In the genomic region with DNA sequence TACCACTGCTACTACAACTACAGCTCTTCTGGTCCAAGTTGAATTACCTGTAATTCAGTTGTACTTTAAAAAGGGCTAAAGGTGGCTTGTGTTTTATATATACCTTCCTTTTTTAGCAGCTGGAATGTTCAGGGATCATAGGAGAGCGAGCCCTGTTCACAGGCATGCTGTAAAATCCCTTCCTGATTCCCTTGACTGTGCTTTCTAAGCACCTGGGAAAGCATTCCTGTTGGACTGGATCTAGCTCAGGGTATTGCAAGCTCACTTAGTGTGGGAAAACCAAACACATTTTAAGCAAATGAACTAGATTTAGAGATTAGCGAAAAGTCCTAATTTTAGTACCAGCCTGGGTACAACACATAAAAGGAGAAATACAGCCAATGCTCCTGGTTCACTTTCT, we compare ENCODE assay signal across 18 cellular contexts. TPM values are rescaled to one million over a fixed set of nuclear protein-coding genes. Genes with fewer than 3 reads are reported as not detected.
DNase-seq lines count a peak whose midpoint lies in the region; ATAC-seq and TF ChIP-seq lines count a peak whose summit lies in the region.
"Had no signal": no experiment of that assay in that cellular context is flagged by ENCODE, and none has a peak within 500 bp of the region (broad histone marks: within the 10 kb centered on the region; RNA-seq: fewer than 3 reads in every experiment).

No MANE protein-coding gene starts in this region.

- TF ChIP-seq CTCF in natural killer cell (IDR thresholded peaks at IDR 0.05), result no peak

- H3K36me3 Mint-ChIP-seq in natural killer cell, result no peaks in the 10 kb centered on the region
- H3K36me3 Mint-ChIP-seq in natural killer cell treated with Interleukin-12 subunit alpha and Interleukin-12 subunit beta and Interleukin-15 and Interleukin-18, amount 100 ng/mL, for 72 hours, result peaks cover 12% of the 10 kb centered on the region
- H3K36me3 Mint-ChIP-seq in effector memory CD8-positive, alpha-beta T cell (ENCODE audit: insufficient read depth), result peaks cover 21% of the 10 kb centered on the region
- peaks cover 20 to 36% (median 32%) of the 10 kb centered on the region in 5 donors for H3K36me3 Mint-ChIP-seq in naive thymus-derived CD4-positive, alpha-beta T cell

- H3K9me3 Mint-ChIP-seq in natural killer cell, result no peaks in the 10 kb centered on the region
- no peaks in the 10 kb centered on the region for H3K9me3 Mint-ChIP-seq in natural killer cell treated with Interleukin-12 subunit alpha and Interleukin-12 subunit beta and Interleukin-15 and Interleukin-18, amount 100 ng/mL, for 72 hours
- H3K9me3 Mint-ChIP-seq in effector memory CD8-positive, alpha-beta T cell, result no peaks in the 10 kb centered on the region
- peaks cover 0 to 15% (median 0%) of the 10 kb centered on the region in 11 donors for H3K9me3 Mint-ChIP-seq in naive thymus-derived CD4-positive, alpha-beta T cell

- no peaks in the 10 kb centered on the region for H3K27me3 ChIP-seq in naive thymus-derived CD4-positive, alpha-beta T cell (ENCODE audit: control insufficient read depth in 2 of 2, insufficient read depth in 2 of 2, low read length in 2 of 2)

- H3K4me1 Mint-ChIP-seq in natural killer cell, result peaks cover 18 to 38% of the 10 kb centered on the region in 2 donors
- peaks cover 20 to 21% of the 10 kb centered on the region in 2 donors for H3K4me1 Mint-ChIP-seq in natural killer cell treated with Interleukin-12 subunit alpha and Interleukin-12 subunit beta and Interleukin-15 and Interleukin-18, amount 100 ng/mL, for 72 hours (ENCODE audit: low read depth in 2 of 2)
- peaks cover 8 to 19% of the 10 kb centered on the region in 2 donors for H3K4me1 Mint-ChIP-seq in effector memory CD8-positive, alpha-beta T cell (ENCODE audit: low read depth in 2 of 2)
- peaks cover 4 to 47% (median 39%) of the 10 kb centered on the region in 7 donors for H3K4me1 Mint-ChIP-seq in naive thymus-derived CD4-positive, alpha-beta T cell

- peaks cover 0 to 9% of the 10 kb centered on the region in 2 donors for H3K4me1 ChIP-seq in naive thymus-derived CD4-positive, alpha-beta T cell (ENCODE audit: control insufficient read depth in 2 of 2, insufficient read depth in 2 of 2, low read length in 2 of 2)

- ATAC-seq in natural killer cell (no peak), GM19397 (IDR thresholded peaks at IDR 0.05; ENCODE audit: unreplicated experiment) (no peak)
- ATAC-seq in natural killer cell treated with Interleukin-12 subunit alpha and Interleukin-12 subunit beta and Interleukin-15 and Interleukin-18, amount 100 ng/mL, for 72 hours, result no peak
- ATAC-seq in effector memory CD8-positive, alpha-beta T cell (replicated peaks), result no peak
- ATAC-seq in naive thymus-derived CD4-positive, alpha-beta T cell, result no peak
- ATAC-seq: PC-3 had no signal

- H3K4me3 Mint-ChIP-seq in natural killer cell, result no peak overlapping the region
- no peak overlapping the region for H3K4me3 Mint-ChIP-seq in natural killer cell treated with Interleukin-12 subunit alpha and Interleukin-12 subunit beta and Interleukin-15 and Interleukin-18, amount 100 ng/mL, for 72 hours
- no peak overlapping the region for H3K4me3 Mint-ChIP-seq in effector memory CD8-positive, alpha-beta T cell
- H3K4me3 Mint-ChIP-seq in naive thymus-derived CD4-positive, alpha-beta T cell, result no peak overlapping the region
- H3K4me3 Mint-ChIP-seq: B cell had no signal

- DNase-seq in natural killer cell (no peak), NCI-H2196 treated with DMSO at 0.1 percent for 48 hours (lab: John Stamatoyannopoulos, UW; ENCODE audit: unreplicated experiment) (no peak), activated gamma-delta T cell (lab: John Stamatoyannopoulos, UW) (no peak)
- no peak for DNase-seq in natural killer cell treated with Interleukin-12 subunit alpha and Interleukin-12 subunit beta and Interleukin-15 and Interleukin-18, amount 100 ng/mL, for 72 hours (ENCODE audit: low spot score)
- DNase-seq in effector memory CD8-positive, alpha-beta T cell, result no peak
- DNase-seq in naive thymus-derived CD4-positive, alpha-beta T cell, result no peak
- no peak for DNase-seq in activated CD4-positive, alpha-beta T cell treated with anti-CD3 and anti-CD28 coated beads for 4 hours
- DNase-seq: DMS79, KG1, NCI-H1417, NCI-H187 treated with DMSO at 0.1 percent for 48 hours, NCI-H226, NCI-H524, PC-3, RPMI8226, SIG-M5 had no signal

- H3K27ac Mint-ChIP-seq in natural killer cell, result peak overlapping the region; percentile 29 to 76
- H3K27ac Mint-ChIP-seq in natural killer cell treated with Interleukin-12 subunit alpha and Interleukin-12 subunit beta and Interleukin-15 and Interleukin-18, amount 100 ng/mL, for 72 hours, result no peak overlapping the region
- H3K27ac Mint-ChIP-seq in effector memory CD8-positive, alpha-beta T cell, result peak overlapping the region; percentile 74 to 81
- H3K27ac Mint-ChIP-seq in naive thymus-derived CD4-positive, alpha-beta T cell, result peak overlapping the region in 8 of 9 donors; percentile 43 to 96 (median 85)

- H3K4me3 ChIP-seq in naive thymus-derived CD4-positive, alpha-beta T cell (ENCODE audit: low read length), result no peak overlapping the region

- peaks cover 0 to 14% (median 6%) of the 10 kb centered on the region in 3 experiments for H3K36me3 ChIP-seq in naive thymus-derived CD4-positive, alpha-beta T cell (ENCODE audit: control insufficient read depth in 2 of 3, insufficient read depth in 3 of 3, low read length in 3 of 3)

- H3K27ac ChIP-seq in naive thymus-derived CD4-positive, alpha-beta T cell (ENCODE audit: low read depth, low read length), result peak overlapping the region; percentile 11

- H3K27me3 Mint-ChIP-seq in natural killer cell (ENCODE audit: low read depth in 2 of 2), result no peaks in the 10 kb centered on the region
- H3K27me3 Mint-ChIP-seq in natural killer cell treated with Interleukin-12 subunit alpha and Interleukin-12 subunit beta and Interleukin-15 and Interleukin-18, amount 100 ng/mL, for 72 hours, result no peaks in the 10 kb centered on the region
- H3K27me3 Mint-ChIP-seq in effector memory CD8-positive, alpha-beta T cell, result no peaks in the 10 kb centered on the region
- no peaks in the 10 kb centered on the region for H3K27me3 Mint-ChIP-seq in naive thymus-derived CD4-positive, alpha-beta T cell
- H3K27me3 Mint-ChIP-seq: B cell had no signal

- CTCF ChIA-PET in naive thymus-derived CD4-positive, alpha-beta T cell (lab: Charles Lee), result interaction anchor here (1.0 to 1.5 kb wide), 2 partner anchors 8 to 45 kb away, joined by 3 read pairs; no protein-coding TSS in a partner anchor

- intact Hi-C loops in natural killer cell (cut with micrococcal nuclease), result no loop called here
- intact Hi-C loops in naive thymus-derived CD4-positive, alpha-beta T cell (cut with micrococcal nuclease), result loop anchor here in 1 of 2 donors (1.0 kb wide), 1 partner anchor 8 kb away; no protein-coding TSS in a partner anchor

- peaks cover 0 to 6% (median 0%) of the 10 kb centered on the region in 3 experiments for H3K9me3 ChIP-seq in naive thymus-derived CD4-positive, alpha-beta T cell (ENCODE audit: control insufficient read depth in 2 of 3, low read length in 3 of 3)

- POLR2A ChIA-PET in naive thymus-derived CD4-positive, alpha-beta T cell (lab: Charles Lee), result interaction anchor here (0.9 kb wide), 2 partner anchors 33 to 277 kb away, joined by 3 to 4 read pairs; no protein-coding TSS in a partner anchor

RNA-seq across cellular contexts. Expression of a gene that starts 31.5 kb away (rescaled TPM):
- 10 to 100 TPM; 30.0 to 39.1 (median 31.4) TPM for total RNA-seq in natural killer cell
- total RNA-seq in natural killer cell treated with Interleukin-12 subunit alpha and Interleukin-12 subunit beta and Interleukin-15 and Interleukin-18, amount 100 ng/mL, for 72 hours, result 10 to 100 TPM; 30.2 to 68.1 TPM
- total RNA-seq in naive thymus-derived CD4-positive, alpha-beta T cell, result 10 to 100 TPM; 12.7 to 19.2 (median 14.2) TPM
- polyA plus RNA-seq in naive thymus-derived CD4-positive, alpha-beta T cell, result 10 to 100 TPM; 28.9 to 33.9 TPM

Comparison
In these comparisons a context has a peak if more than half of its experiments do, and no peak if none do; other contexts are left out.
1. H3K27ac Mint-ChIP-seq: peak in natural killer cell (2 of 2), effector memory CD8-positive, alpha-beta T cell (2 of 2) and naive thymus-derived CD4-positive, alpha-beta T cell (8 of 9); none in natural killer cell treated with Interleukin-12 subunit alpha and Interleukin-12 subunit beta and Interleukin-15 and Interleukin-18, amount 100 ng/mL, for 72 hours (0 of 2).